ENCODE assay signal across 20 cellular contexts in the genomic region with DNA sequence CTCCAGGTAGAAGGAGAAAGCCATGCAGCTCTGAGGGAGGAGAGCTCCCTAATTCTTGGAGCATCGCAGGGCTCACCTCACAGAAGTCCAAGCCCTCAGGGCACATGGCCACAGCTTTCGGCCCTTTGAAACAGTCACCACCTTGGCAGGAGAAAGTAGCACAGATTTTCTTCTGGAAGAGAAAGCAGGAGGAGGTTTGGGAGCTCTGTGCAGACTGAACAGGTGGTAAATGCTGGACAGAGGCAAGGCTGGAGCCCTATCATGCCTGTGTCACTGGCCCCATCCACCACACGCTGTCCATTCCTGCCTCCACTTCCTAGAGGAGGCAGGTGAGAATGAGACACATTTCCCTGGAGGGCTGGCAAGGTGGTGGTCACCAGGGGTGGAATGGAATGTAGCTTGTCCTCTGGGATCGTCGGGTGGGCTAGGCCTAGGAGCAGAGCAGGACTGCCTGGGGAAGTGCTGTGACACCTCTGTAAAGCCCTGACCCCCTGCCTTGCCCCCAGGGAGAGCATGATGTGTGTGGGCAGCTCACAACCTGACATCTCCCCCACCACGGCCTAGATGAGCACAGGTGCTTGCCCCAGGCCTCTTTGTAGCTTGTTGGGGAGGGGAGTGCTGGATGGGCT.
"Had no signal": no experiment of that assay in that cellular context is flagged by ENCODE, and none has a peak within 500 bp of the region (broad histone marks: within the 10 kb centered on the region; RNA-seq: fewer than 3 reads in every experiment).

No MANE protein-coding gene starts in this region.

- H3K36me3 ChIP-seq: thyroid gland, uterus had no signal

- H3K9me3 Mint-ChIP-seq: activated B cell treated with CpG ODN at 0.5 μM for 24 hours; activated CD8-positive, alpha-beta T cell treated with anti-CD3 and anti-CD28 coated beads for 36 hours; brain; effector memory CD8-positive, alpha-beta T cell; natural killer cell treated with Interleukin-12 subunit alpha and Interleukin-12 subunit beta and Interleukin-15 and Interleukin-18, amount 100 ng/mL, for 72 hours had no signal

- FAIRE-seq: TTC549 had no signal

- H3K4me3 Mint-ChIP-seq: activated B cell treated with CpG ODN at 0.5 μM for 24 hours; activated CD8-positive, alpha-beta T cell treated with anti-CD3 and anti-CD28 coated beads for 36 hours; activated naive CD8-positive, alpha-beta T cell; brain; effector memory CD8-positive, alpha-beta T cell; natural killer cell treated with Interleukin-12 subunit alpha and Interleukin-12 subunit beta and Interleukin-15 and Interleukin-18, amount 100 ng/mL, for 72 hours had no signal

- H3K27me3 ChIP-seq: foreskin keratinocyte, right atrium auricular region, thyroid gland, uterus had no signal

- H3K27me3 Mint-ChIP-seq: activated B cell treated with CpG ODN at 0.5 μM for 24 hours; activated CD8-positive, alpha-beta T cell treated with anti-CD3 and anti-CD28 coated beads for 36 hours; activated naive CD8-positive, alpha-beta T cell; effector memory CD8-positive, alpha-beta T cell; natural killer cell treated with Interleukin-12 subunit alpha and Interleukin-12 subunit beta and Interleukin-15 and Interleukin-18, amount 100 ng/mL, for 72 hours had no signal

- H3K27ac ChIP-seq: foreskin keratinocyte, right atrium auricular region, thyroid gland, uterus had no signal

- H3K4me1 ChIP-seq: foreskin keratinocyte, uterus had no signal

- ATAC-seq: activated CD8-positive, alpha-beta T cell treated with anti-CD3 and anti-CD28 coated beads for 36 hours; effector memory CD8-positive, alpha-beta T cell; foreskin keratinocyte; left ventricle myocardium superior; natural killer cell treated with Interleukin-12 subunit alpha and Interleukin-12 subunit beta and Interleukin-15 and Interleukin-18, amount 100 ng/mL, for 72 hours had no signal

- H3K36me3 Mint-ChIP-seq: activated naive CD8-positive, alpha-beta T cell; brain; natural killer cell treated with Interleukin-12 subunit alpha and Interleukin-12 subunit beta and Interleukin-15 and Interleukin-18, amount 100 ng/mL, for 72 hours had no signal

- H3K4me3 ChIP-seq: right atrium auricular region, smooth muscle cell, thyroid gland, uterus had no signal

- H3K4me2 ChIP-seq: smooth muscle cell had no signal

- H3K9me3 ChIP-seq: right atrium auricular region, thyroid gland, uterus had no signal

- DNase-seq: activated B cell treated with CpG ODN at 0.5 μM for 24 hours; activated CD4-positive, alpha-beta T cell treated with anti-CD3 and anti-CD28 coated beads for 48 hours; activated CD8-positive, alpha-beta T cell treated with anti-CD3 and anti-CD28 coated beads for 36 hours; activated T-cell treated with anti-CD3 and anti-CD28 coated beads, Interleukin-2, amount 50 U/mL, for 48 hours; central memory CD4-positive, alpha-beta T cell; effector memory CD8-positive, alpha-beta T cell; foreskin keratinocyte; glutamatergic neuron; hypothalamus; kidney glomerular epithelial cell; left ventricle myocardium superior; T-helper 2 cell; thyroid gland; uterus had no signal

- H3K27ac Mint-ChIP-seq: activated B cell treated with CpG ODN at 0.5 μM for 24 hours; activated CD8-positive, alpha-beta T cell treated with anti-CD3 and anti-CD28 coated beads for 36 hours; activated naive CD8-positive, alpha-beta T cell; brain had no signal
